Comparison of ENCODE assay signal across 9 cellular contexts in genomic region chr1:156858959-156859522, GRCh38. TPM values are rescaled to one million over a fixed set of nuclear protein-coding genes. Genes with fewer than 3 reads are reported as not detected.
A peak's percentile ranks its signal among the peaks of the same experiment; 100 is the strongest.
DNase-seq lines count a peak whose midpoint lies in the region; ATAC-seq and TF ChIP-seq lines count a peak whose summit lies in the region.
"Had no signal": no experiment of that assay in that cellular context is flagged by ENCODE, and none has a peak within 500 bp of the region (broad histone marks: within the 10 kb centered on the region; RNA-seq: fewer than 3 reads in every experiment).

Gene INSRR, minus strand, starts transcription at chr1:156859117. Its CDS starts 496 bp downstream, at chr1:156858621.

- no peak for TF ChIP-seq CTCF in activated CD8-positive, alpha-beta T cell treated with anti-CD3 and anti-CD28 coated beads for 36 hours (IDR thresholded peaks at IDR 0.05)
- TF ChIP-seq CTCF in hepatocyte (IDR thresholded peaks at IDR 0.05; ENCODE audit: poor library complexity) = no peak

- ATAC-seq in activated CD8-positive, alpha-beta T cell treated with anti-CD3 and anti-CD28 coated beads for 36 hours = no peak
- ATAC-seq in stimulated activated naive B cell treated with anti-CD40 and anti-IgM and Interleukin-4, amounts not matched to agents 10 μg/mL and 1 μg/mL and 100 μg/mL, for 72 hours (replicated peaks) = no peak
- ATAC-seq in HG03045 (IDR thresholded peaks at IDR 0.05; ENCODE audit: unreplicated experiment) = no peak

- POLR2A ChIA-PET in activated CD8-positive, alpha-beta T cell treated with anti-CD3 and anti-CD28 coated beads for 36 hours (lab: Charles Lee) = interaction anchor here (0.6 to 4.1 kb wide), 9 partner anchors 10 to 132 kb away, joined by 3 to 20 read pairs (median 5); partner anchors contain the start of genes ISG20L2 and METTL25B

- peak within 1 kb of the TSS; percentile 74 for H3K4me3 Mint-ChIP-seq in activated CD8-positive, alpha-beta T cell treated with anti-CD3 and anti-CD28 coated beads for 36 hours
- H3K4me3 Mint-ChIP-seq in stimulated activated naive B cell treated with anti-CD40 and anti-IgM and Interleukin-4, amounts not matched to agents 10 μg/mL and 1 μg/mL and 100 μg/mL, for 72 hours = peak within 1 kb of the TSS; percentile 77 to 78

- H3K9me3 Mint-ChIP-seq in activated CD8-positive, alpha-beta T cell treated with anti-CD3 and anti-CD28 coated beads for 36 hours = no peaks in the 10 kb centered on the region
- H3K9me3 Mint-ChIP-seq in stimulated activated naive B cell treated with anti-CD40 and anti-IgM and Interleukin-4, amounts not matched to agents 10 μg/mL and 1 μg/mL and 100 μg/mL, for 72 hours = no peaks in the 10 kb centered on the region

- no peak within 1 kb of the TSS for H2AFZ ChIP-seq in hepatocyte

- no peaks in the 10 kb centered on the region for H3K9me3 ChIP-seq in hepatocyte (ENCODE audit: low read depth)

- H3K27me3 Mint-ChIP-seq in activated CD8-positive, alpha-beta T cell treated with anti-CD3 and anti-CD28 coated beads for 36 hours = peaks cover 53% of the 10 kb centered on the region
- H3K27me3 Mint-ChIP-seq in stimulated activated naive B cell treated with anti-CD40 and anti-IgM and Interleukin-4, amounts not matched to agents 10 μg/mL and 1 μg/mL and 100 μg/mL, for 72 hours = peaks cover 62 to 73% of the 10 kb centered on the region in 2 donors

- CTCF ChIA-PET in activated CD8-positive, alpha-beta T cell treated with anti-CD3 and anti-CD28 coated beads for 36 hours (lab: Charles Lee) = interaction anchor here (0.9 to 13.5 kb wide), 28 partner anchors 10 to 235 kb away, joined by 3 to 273 read pairs (median 10); partner anchors contain the start of genes ISG20L2, METTL25B, PRCC and SH2D2A

- H4K20me1 ChIP-seq in hepatocyte (ENCODE audit: insufficient read depth, poor library complexity, severe bottlenecking) = no peaks in the 10 kb centered on the region

- peaks cover 77% of the 10 kb centered on the region for H3K27me3 ChIP-seq in hepatocyte

- no peak within 1 kb of the TSS for H3K27ac ChIP-seq in hepatocyte
- H3K27ac ChIP-seq: epithelial cell of prostate had no signal

- no peaks in the 10 kb centered on the region for H3K36me3 Mint-ChIP-seq in activated CD8-positive, alpha-beta T cell treated with anti-CD3 and anti-CD28 coated beads for 36 hours (ENCODE audit: low read depth)
- no peaks in the 10 kb centered on the region for H3K36me3 Mint-ChIP-seq in stimulated activated naive B cell treated with anti-CD40 and anti-IgM and Interleukin-4, amounts not matched to agents 10 μg/mL and 1 μg/mL and 100 μg/mL, for 72 hours

- no peaks in the 10 kb centered on the region for H3K9me2 ChIP-seq in hepatocyte (replicated peaks; ENCODE audit: insufficient read depth)

- H3K4me1 Mint-ChIP-seq in activated CD8-positive, alpha-beta T cell treated with anti-CD3 and anti-CD28 coated beads for 36 hours (ENCODE audit: low read depth) = peaks cover 37% of the 10 kb centered on the region
- H3K4me1 Mint-ChIP-seq in stimulated activated naive B cell treated with anti-CD40 and anti-IgM and Interleukin-4, amounts not matched to agents 10 μg/mL and 1 μg/mL and 100 μg/mL, for 72 hours = peaks cover 10 to 19% of the 10 kb centered on the region in 2 donors

- H3K4me1 ChIP-seq in hepatocyte (ENCODE audit: insufficient read depth) = peaks cover 26% of the 10 kb centered on the region

- H3K27ac Mint-ChIP-seq in activated CD8-positive, alpha-beta T cell treated with anti-CD3 and anti-CD28 coated beads for 36 hours = no peak within 1 kb of the TSS
- no peak within 1 kb of the TSS for H3K27ac Mint-ChIP-seq in stimulated activated naive B cell treated with anti-CD40 and anti-IgM and Interleukin-4, amounts not matched to agents 10 μg/mL and 1 μg/mL and 100 μg/mL, for 72 hours

- H3K79me2 ChIP-seq in hepatocyte = no peaks in the 10 kb centered on the region

- DNase-seq in NCI-H2171 treated with DMSO at 0.1 percent for 48 hours (lab: John Stamatoyannopoulos, UW) = peak; percentile 48
- DNase-seq in NCI-H2171 (lab: John Stamatoyannopoulos, UW) = no peak
- DNase-seq in activated CD8-positive, alpha-beta T cell treated with anti-CD3 and anti-CD28 coated beads for 36 hours = no peak
- DNase-seq in hepatocyte (ENCODE audit: low spot score) = no peak
- DNase-seq in stimulated activated naive B cell treated with anti-CD40 and anti-IgM and Interleukin-4, amounts not matched to agents 10 μg/mL and 1 μg/mL and 100 μg/mL, for 72 hours = no peak
- no peak for DNase-seq in NCI-H2196 treated with DMSO at 0.1 percent for 48 hours (lab: John Stamatoyannopoulos, UW; ENCODE audit: unreplicated experiment)
- DNase-seq in NOMO-1 (lab: John Stamatoyannopoulos, UW; ENCODE audit: unreplicated experiment in 2 of 2) = no peak

- peak within 1 kb of the TSS; percentile 24 for H3K4me3 ChIP-seq in hepatocyte

- peak within 1 kb of the TSS; percentile 89 for H3K4me2 ChIP-seq in hepatocyte

- intact Hi-C loops in activated CD8-positive, alpha-beta T cell treated with anti-CD3 and anti-CD28 coated beads for 36 hours (cut with micrococcal nuclease) = loop anchor here (5.0 kb wide), 1 partner anchor 57 kb away; no protein-coding TSS in a partner anchor

- 5% methylated on average over 25 of the region's 39 CpGs for WGBS in hepatocyte (ENCODE audit: low lambda C conversion rate, missing lambda C conversion rate)

- no peaks in the 10 kb centered on the region for H3K36me3 ChIP-seq in hepatocyte (replicated peaks; ENCODE audit: insufficient read depth, low read depth)

RNA-seq across cellular contexts. Expression of gene INSRR, which starts in this region (rescaled TPM):
- total RNA-seq in activated CD8-positive, alpha-beta T cell treated with anti-CD3 and anti-CD28 coated beads for 36 hours = under 1 TPM; 0.47 to 0.54 TPM
- total RNA-seq in hepatocyte = not detected in 2 replicates
- polyA plus RNA-seq in hepatocyte = not detected in 2 replicates
